ENCODE assay signal across 8 cellular contexts in the genomic region with DNA sequence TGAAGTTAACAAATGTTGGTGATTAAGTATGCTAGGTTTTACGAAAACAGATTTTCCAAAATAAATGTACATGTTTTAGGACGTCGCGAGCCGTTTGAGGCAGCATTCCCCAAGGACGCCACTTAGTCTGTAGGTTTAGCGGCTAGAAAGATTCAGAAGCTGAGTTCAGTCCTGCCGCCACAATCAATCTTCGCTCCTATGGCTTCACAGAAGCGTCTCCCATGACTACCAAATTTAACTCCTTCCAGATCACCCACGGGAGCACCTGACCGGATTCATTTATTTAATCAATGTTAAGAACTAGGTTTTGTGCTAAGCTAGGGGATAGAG. TPM values are rescaled to one million over a fixed set of nuclear protein-coding genes. Genes with fewer than 3 reads are reported as not detected.
A peak's percentile ranks its signal among the peaks of the same experiment; 100 is the strongest.
DNase-seq lines count a peak whose midpoint lies in the region; ATAC-seq and FAIRE-seq lines count a peak whose summit lies in the region.

No MANE protein-coding gene starts in this region.

- no peaks in the 10 kb centered on the region for H3K27me3 ChIP-seq in skeletal muscle satellite cell (ENCODE audit: control insufficient read depth, insufficient read depth, low read length)

- no peak for FAIRE-seq in RCC 7860 (lab: Jason Lieb, UNC)

- H3K4me3 ChIP-seq in iPS-11a (ENCODE audit: low read depth, low read length): peak overlapping the region; percentile 79
- peak overlapping the region; percentile 82 for H3K4me3 ChIP-seq in skeletal muscle satellite cell (ENCODE audit: low read length)

- peaks cover 38% of the 10 kb centered on the region for H3K36me3 Mint-ChIP-seq in activated T-cell treated with anti-CD3 and anti-CD28 coated beads, Interleukin-2, amount 50 U/mL, for 24 hours (ENCODE audit: low read depth)

- no peak for ATAC-seq in GM21390 (IDR thresholded peaks at IDR 0.05; ENCODE audit: unreplicated experiment)

- no peaks in the 10 kb centered on the region for H3K9me3 ChIP-seq in skeletal muscle satellite cell (replicated peaks; ENCODE audit: low read length)

- H3K4me2 ChIP-seq in skeletal muscle satellite cell (ENCODE audit: low read length): peak overlapping the region; percentile 80

- peak overlapping the region; percentile 92 for H3K9ac ChIP-seq in skeletal muscle satellite cell (ENCODE audit: low read depth, low read length)

- peaks cover 37% of the 10 kb centered on the region for H3K4me1 Mint-ChIP-seq in activated T-cell treated with anti-CD3 and anti-CD28 coated beads, Interleukin-2, amount 50 U/mL, for 24 hours (ENCODE audit: low read depth)

- no peaks in the 10 kb centered on the region for H3K9me3 Mint-ChIP-seq in activated T-cell treated with anti-CD3 and anti-CD28 coated beads, Interleukin-2, amount 50 U/mL, for 24 hours

- H3K36me3 ChIP-seq in skeletal muscle satellite cell (ENCODE audit: insufficient read depth, low read length): peaks cover 10% of the 10 kb centered on the region

- H3K27ac Mint-ChIP-seq in activated T-cell treated with anti-CD3 and anti-CD28 coated beads, Interleukin-2, amount 50 U/mL, for 24 hours: peak overlapping the region; percentile 100

- H3K4me1 ChIP-seq in skeletal muscle satellite cell (ENCODE audit: control insufficient read depth, insufficient read depth, low read length): peaks cover 9% of the 10 kb centered on the region

- no peaks in the 10 kb centered on the region for H3K27me3 Mint-ChIP-seq in activated T-cell treated with anti-CD3 and anti-CD28 coated beads, Interleukin-2, amount 50 U/mL, for 24 hours

- no peak for DNase-seq in activated T-cell treated with anti-CD3 and anti-CD28 coated beads, Interleukin-2, amount 50 U/mL, for 24 hours
- DNase-seq in activated T-cell treated with anti-CD3 and anti-CD28 coated beads, Interleukin-2, amount 50 U/mL, for 48 hours: no peak
- DNase-seq in NCI-H146 treated with DMSO at 0.1 percent for 48 hours (lab: John Stamatoyannopoulos, UW; ENCODE audit: unreplicated experiment) (peak; percentile 48), amniotic epithelial cell (ENCODE audit: low read depth) (peak; percentile 52), RCC 7860 (ENCODE audit: low spot score) (no peak)

- peak overlapping the region; percentile 98 for H3K4me3 Mint-ChIP-seq in activated T-cell treated with anti-CD3 and anti-CD28 coated beads, Interleukin-2, amount 50 U/mL, for 24 hours

RNA-seq across cellular contexts. Expression of gene CYP51A1, which starts 0.8 kb away (rescaled TPM):
- total RNA-seq in skeletal muscle satellite cell (2012; rRNA removed): 84.7 and 171 TPM in 2 replicates

RNA-seq across cellular contexts. Expression of gene LRRD1, which starts 43.9 kb away (rescaled TPM):
- total RNA-seq in skeletal muscle satellite cell (2012; rRNA removed): 0.51 TPM in 1 of 2 replicates, not detected in the other

Comparison
In these comparisons a context has a peak if more than half of its experiments do, and no peak if none do; other contexts are left out.
1. DNase-seq: peak in NCI-H146 treated with DMSO at 0.1 percent for 48 hours (single experiment) and amniotic epithelial cell (single experiment); none in activated T-cell treated with anti-CD3 and anti-CD28 coated beads, Interleukin-2, amount 50 U/mL, for 24 hours (single experiment), activated T-cell treated with anti-CD3 and anti-CD28 coated beads, Interleukin-2, amount 50 U/mL, for 48 hours (0 of 2) and RCC 7860 (single experiment).